ENCODE assay signal across 8 cellular contexts in the genomic region with DNA sequence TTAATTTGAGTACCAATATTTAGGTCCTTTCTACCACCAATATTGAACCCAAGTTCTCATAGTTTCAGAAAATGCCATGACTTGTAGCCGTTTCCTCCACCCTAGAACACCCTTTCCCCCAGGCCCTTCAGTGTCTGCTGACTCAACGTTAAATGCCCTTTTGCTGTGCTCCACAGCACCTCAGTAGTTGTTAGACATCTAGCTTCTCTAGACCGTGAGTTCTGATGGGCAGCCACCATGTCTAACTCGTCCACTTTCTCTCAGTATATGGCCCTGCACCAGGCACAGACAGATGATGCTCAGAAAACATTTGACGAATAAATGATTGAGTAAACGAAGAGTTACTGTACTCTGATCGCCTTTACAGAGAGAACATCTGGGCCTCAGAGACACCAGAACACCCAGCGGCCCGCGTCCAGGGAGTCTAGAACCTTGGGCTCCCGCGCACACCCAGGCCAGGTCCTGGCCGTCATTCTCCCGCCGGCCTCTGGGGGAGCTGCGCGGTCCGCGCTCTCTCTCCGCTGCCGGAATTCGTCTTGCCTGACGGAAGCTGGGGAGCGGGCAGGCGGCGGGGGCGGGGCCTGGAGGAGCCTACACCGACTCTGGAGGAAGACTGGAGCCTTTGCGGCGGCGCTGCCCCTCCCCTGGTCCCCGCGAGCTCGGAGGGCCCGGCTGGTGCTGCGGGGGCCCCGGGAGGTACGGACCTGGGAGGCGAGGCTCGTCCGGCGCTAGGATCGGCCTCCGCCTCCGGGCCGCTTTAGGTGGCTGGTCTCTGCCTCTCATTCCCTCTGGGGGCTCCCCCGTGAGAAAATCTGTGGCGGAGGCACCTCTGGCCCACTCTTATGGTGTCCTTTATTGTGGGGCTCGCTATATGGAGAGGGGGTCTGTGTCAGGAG. TPM values are rescaled to one million over a fixed set of nuclear protein-coding genes. Genes with fewer than 3 reads are reported as not detected.
A peak's percentile ranks its signal among the peaks of the same experiment; 100 is the strongest.
DNase-seq lines count a peak whose midpoint lies in the region; ATAC-seq and TF ChIP-seq lines count a peak whose summit lies in the region.

A gene (plus strand): TSS at position 582 of the 896 bp plus-strand sequence. CDS start 1,488 bp downstream, outside the sequence.

- H3K4me3 Mint-ChIP-seq in activated T-cell treated with anti-CD3 and anti-CD28 coated beads, Interleukin-2, amount 50 U/mL, for 24 hours: peak within 1 kb of the TSS; percentile 97

- H3K36me3 Mint-ChIP-seq in activated T-cell treated with anti-CD3 and anti-CD28 coated beads, Interleukin-2, amount 50 U/mL, for 24 hours (ENCODE audit: low read depth): peaks cover 72% of the 10 kb centered on the region

- ATAC-seq in GM21526 (IDR thresholded peaks at IDR 0.05; ENCODE audit: low FRiP score, unreplicated experiment) (peak; percentile 48), esophagus mucosa (peak; percentile 79)

- peak; percentile 92 for DNase-seq in COLO829 (ENCODE audit: low spot score)
- DNase-seq in KG1 (lab: John Stamatoyannopoulos, UW): peak; percentile 82
- DNase-seq in activated T-cell treated with anti-CD3 and anti-CD28 coated beads, Interleukin-2, amount 50 U/mL, for 24 hours: peak; percentile 95
- DNase-seq in myocyte (ENCODE audit: low read depth): peak; percentile 92
- DNase-seq in stimulated activated CD8-positive, alpha-beta memory T cell treated with anti-CD3 and anti-CD28 coated beads, Interleukin-7, amount 100 ng/mL, for 4 hours (ENCODE audit: low read depth in 2 of 2): peak; percentile 86 to 91

- peak within 1 kb of the TSS; percentile 88 for H3K27ac Mint-ChIP-seq in activated T-cell treated with anti-CD3 and anti-CD28 coated beads, Interleukin-2, amount 50 U/mL, for 24 hours

- H3K27me3 Mint-ChIP-seq in activated T-cell treated with anti-CD3 and anti-CD28 coated beads, Interleukin-2, amount 50 U/mL, for 24 hours: no peaks in the 10 kb centered on the region

- peaks cover 60% of the 10 kb centered on the region for H3K4me1 Mint-ChIP-seq in activated T-cell treated with anti-CD3 and anti-CD28 coated beads, Interleukin-2, amount 50 U/mL, for 24 hours (ENCODE audit: low read depth)

- H3K9me3 Mint-ChIP-seq in activated T-cell treated with anti-CD3 and anti-CD28 coated beads, Interleukin-2, amount 50 U/mL, for 24 hours: peaks cover 2% of the 10 kb centered on the region

TF ChIP-seq in PFSK-1, 5 proteins besides CTCF, POLR2A, EP300 and RAD21:
- TF ChIP-seq, protein P1, sequence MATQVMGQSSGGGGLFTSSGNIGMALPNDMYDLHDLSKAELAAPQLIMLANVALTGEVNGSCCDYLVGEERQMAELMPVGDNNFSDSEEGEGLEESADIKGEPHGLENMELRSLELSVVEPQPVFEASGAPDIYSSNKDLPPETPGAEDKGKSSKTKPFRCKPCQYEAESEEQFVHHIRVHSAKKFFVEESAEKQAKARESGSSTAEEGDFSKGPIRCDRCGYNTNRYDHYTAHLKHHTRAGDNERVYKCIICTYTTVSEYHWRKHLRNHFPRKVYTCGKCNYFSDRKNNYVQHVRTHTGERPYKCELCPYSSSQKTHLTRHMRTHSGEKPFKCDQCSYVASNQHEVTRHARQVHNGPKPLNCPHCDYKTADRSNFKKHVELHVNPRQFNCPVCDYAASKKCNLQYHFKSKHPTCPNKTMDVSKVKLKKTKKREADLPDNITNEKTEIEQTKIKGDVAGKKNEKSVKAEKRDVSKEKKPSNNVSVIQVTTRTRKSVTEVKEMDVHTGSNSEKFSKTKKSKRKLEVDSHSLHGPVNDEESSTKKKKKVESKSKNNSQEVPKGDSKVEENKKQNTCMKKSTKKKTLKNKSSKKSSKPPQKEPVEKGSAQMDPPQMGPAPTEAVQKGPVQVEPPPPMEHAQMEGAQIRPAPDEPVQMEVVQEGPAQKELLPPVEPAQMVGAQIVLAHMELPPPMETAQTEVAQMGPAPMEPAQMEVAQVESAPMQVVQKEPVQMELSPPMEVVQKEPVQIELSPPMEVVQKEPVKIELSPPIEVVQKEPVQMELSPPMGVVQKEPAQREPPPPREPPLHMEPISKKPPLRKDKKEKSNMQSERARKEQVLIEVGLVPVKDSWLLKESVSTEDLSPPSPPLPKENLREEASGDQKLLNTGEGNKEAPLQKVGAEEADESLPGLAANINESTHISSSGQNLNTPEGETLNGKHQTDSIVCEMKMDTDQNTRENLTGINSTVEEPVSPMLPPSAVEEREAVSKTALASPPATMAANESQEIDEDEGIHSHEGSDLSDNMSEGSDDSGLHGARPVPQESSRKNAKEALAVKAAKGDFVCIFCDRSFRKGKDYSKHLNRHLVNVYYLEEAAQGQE (IDR thresholded peaks at IDR 0.05; ENCODE audit: insufficient read depth in 1 of 2, low read depth in 2 of 2, low read length in 2 of 2): peak; percentile 49 to 60; a peak in 1 of 4 replicates
- TF ChIP-seq FOXP2 (optimal IDR thresholded peaks at IDR 0.05; ENCODE audit: borderline replicate concordance, extremely low read depth, extremely low read length, insufficient read depth) (no peak), TAF1 (IDR thresholded peaks at IDR 0.05; ENCODE audit: borderline replicate concordance, insufficient read depth, low read length) (peak; percentile 83), SIN3A (IDR thresholded peaks at IDR 0.05; ENCODE audit: borderline replicate concordance, insufficient read depth, low read length) (peak; percentile 52; the same call in 1 of the 2 replicates), POLR2AphosphoS5 (IDR thresholded peaks at IDR 0.05; ENCODE audit: low read depth, low read length) (peak; percentile 93)
TF ChIP-seq in PFSK-1: peak in this region for 4.

RNA-seq across cellular contexts. Expression of the gene that starts here (rescaled TPM):
- 181 TPM for polyA plus RNA-seq in PFSK-1 (2012; ENCODE audit: insufficient read length, low read depth)
- 30.3 TPM for total RNA-seq in esophagus mucosa
- 72.2 and 88.1 TPM in 2 replicates for total RNA-seq in myocyte
- 81.5 TPM for polyA plus RNA-seq in myocyte (2012)

Comparison
In these comparisons a context has a peak if more than half of its experiments do, and no peak if none do; other contexts are left out.
1. Peak in every context shown above with its lines: DNase-seq and ATAC-seq.